Comparison of ENCODE assay signal across 7 cellular contexts in genomic region chr3:50347187-50347813, GRCh38. TPM values are rescaled to one million over a fixed set of nuclear protein-coding genes. Genes with fewer than 3 reads are reported as not detected.
A peak's percentile ranks its signal among the peaks of the same experiment; 100 is the strongest.
DNase-seq lines count a peak whose midpoint lies in the region; ATAC-seq, FAIRE-seq and TF ChIP-seq lines count a peak whose summit lies in the region.

No MANE protein-coding gene starts in this region.

- H3K79me2 ChIP-seq in K562 (ENCODE audit: control insufficient read depth, insufficient read depth, low read length) = peaks cover 26% of the 10 kb centered on the region

- no TSS peak for BruUV-seq in K562 (replicated peaks; lab: Mats Ljungman, UMichigan)

- no peak for TF ChIP-seq POLR2A in K562 (conservative IDR thresholded peaks at IDR 0.05)

- CTCF ChIA-PET in K562 (lab: Yijun Ruan, JAX; ENCODE audit: low intra/inter-chr PET ratio) = interaction anchor here (0.6 to 1.3 kb wide), 3 partner anchors 72 to 203 kb away, joined by 3 to 10 read pairs (median 4); no protein-coding TSS in a partner anchor

- peak; percentile 32 to 58 for TF ChIP-seq RAD21 in K562 (CRISPR knock-in tag; conservative IDR thresholded peaks at IDR 0.05 in 1 of 2, IDR thresholded peaks at IDR 0.05 in 1 of 2)

- DNase-seq in GM12864 (ENCODE audit: low read depth) = no peak
- peak; percentile 49 for DNase-seq in NCI-H1105 (lab: John Stamatoyannopoulos, UW)
- peak; percentile 71 for DNase-seq in UCSD-AML1 (lab: John Stamatoyannopoulos, UW; ENCODE audit: unreplicated experiment)
- DNase-seq in K562 (ENCODE audit: extremely low read depth in 1 of 4, low spot score in 3 of 4) = peak in 3 of 4 experiments; percentile 31 to 74 (median 62)
- DNase-seq in islet precursor cell = peak; percentile 82
- DNase-seq in stimulated activated CD4-positive, alpha-beta T cell treated with anti-CD3 and anti-CD28 coated beads, Interleukin-4, amount 100 ng/mL, for 48 hours (ENCODE audit: low read depth in 2 of 2) = peak; percentile 59 to 67

- POLR2A ChIA-PET in K562 (lab: Yijun Ruan, JAX) = interaction anchor here (0.6 to 1.7 kb wide), 2 partner anchors 10 to 47 kb away, joined by 4 to 5 read pairs; no protein-coding TSS in a partner anchor

- H2AFZ ChIP-seq in K562 (ENCODE audit: low read depth, low read length) = no peak overlapping the region

- no peaks in the 10 kb centered on the region for H3K27me3 ChIP-seq in K562 (ENCODE audit: control insufficient read depth in 2 of 2, insufficient read depth in 2 of 2, low read length in 2 of 2)

- TF ChIP-seq EP300 in K562 (IDR thresholded peaks at IDR 0.05; ENCODE audit: low read length) = no peak

- WGBS in K562 (ENCODE audit: insufficient coverage, low coverage, missing lambda C conversion rate) = 25% methylated on average over 11 of the region's 14 CpGs

- no peaks in the 10 kb centered on the region for H4K20me1 ChIP-seq in K562 (replicated peaks; ENCODE audit: control insufficient read depth, insufficient read depth, low read length)

- peaks cover 3% of the 10 kb centered on the region for H3K9me1 ChIP-seq in K562 (ENCODE audit: control insufficient read depth, insufficient read depth, low read length)

- TF ChIP-seq CTCF in GM12864 (IDR thresholded peaks at IDR 0.05; ENCODE audit: low read depth, low read length, missing control alignments) = peak; percentile 62
- TF ChIP-seq CTCF in K562 (IDR thresholded peaks at IDR 0.05 in 2 of 3, conservative IDR thresholded peaks at IDR 0.05 in 1 of 3; ENCODE audit: insufficient read depth in 2 of 3, low read depth in 1 of 3, low read length in 3 of 3) = peak; percentile 67 to 73 (median 70)

- peaks cover 19% of the 10 kb centered on the region; the same call in 2 of the 3 replicates for H3K36me3 ChIP-seq in K562 (ENCODE audit: control insufficient read depth, insufficient read depth, low read length)

- peak; percentile 91 for FAIRE-seq in K562 (lab: Jason Lieb, UNC)

- H3K4me2 ChIP-seq in K562 (ENCODE audit: insufficient read depth, low read length) = no peak overlapping the region

- H3K4me3 ChIP-seq in GM12864 (ENCODE audit: low read depth, low read length) (no peak overlapping the region), K562 (no peak overlapping the region)

- H3K9me3 ChIP-seq in K562 (replicated peaks; ENCODE audit: control insufficient read depth, insufficient read depth, low read depth, low read length) = no peaks in the 10 kb centered on the region; the same call in 1 of the 2 replicates

- H3K9ac ChIP-seq in K562 (ENCODE audit: insufficient read depth in 1 of 2, low read depth in 2 of 2, low read length in 2 of 2) = no peak overlapping the region

- in situ Hi-C loops in K562 (cut with MboI) = no loop called here

- no peak overlapping the region for H3K27ac ChIP-seq in K562 (ENCODE audit: extremely low read depth, low read depth, low read length)

- H3K4me1 ChIP-seq in K562 (replicated peaks in 1 of 2; ENCODE audit: control insufficient read depth in 2 of 2, insufficient read depth in 2 of 2, low read length in 2 of 2) = peaks cover 18 to 47% of the 10 kb centered on the region in 2 experiments; a peak in 4 of 5 replicates

- intact Hi-C loops in K562 (cut with micrococcal nuclease) = loop anchor here (5.0 kb wide), 1 partner anchor 195 kb away; no protein-coding TSS in a partner anchor

- ATAC-seq in K562 (peak; percentile 8; the same call in 1 of the 3 replicates), GM21786 (IDR thresholded peaks at IDR 0.05; ENCODE audit: unreplicated experiment) (no peak)

RNA-seq across cellular contexts. Expression of gene ZMYND10, which starts 1.8 kb away (rescaled TPM):
- total RNA-seq in K562 (2011; cell fraction: chromatin; rRNA removed; ENCODE audit: low replicate concordance) = 4.5 and 12.0 TPM in 2 replicates
- 9.2 and 9.7 TPM in 2 replicates for total RNA-seq in K562 (2011; cell fraction: nucleolus; rRNA removed)
- 4.2 and 5.0 TPM in 2 replicates for total RNA-seq in K562 (2011; cell fraction: nucleoplasm; rRNA removed)
- total RNA-seq in K562 (2014; rRNA removed) = 2.7 and 2.8 TPM in 2 replicates
- 0.35 and 0.51 TPM in 2 replicates for total RNA-seq in K562 (2014; rRNA removed; fragmentation: Illumina TruSeq; extraction: Trizol)
- total RNA-seq in K562 (2015; rRNA removed; fragmentation: Illumina TruSeq; extraction: Trizol) = 0.36 and 0.60 TPM in 2 replicates
- total RNA-seq in K562 (2021) = 1.1 and 1.3 TPM in 2 replicates
- polyA plus RNA-seq in K562 (2011; rRNA removed) = 0.93 and 2.8 TPM in 2 replicates
- polyA plus RNA-seq in K562 (2011; cell fraction: cytosol; rRNA removed) = 1.1 and 1.7 TPM in 2 replicates
- polyA plus RNA-seq in K562 (2011; cell fraction: nucleus; rRNA removed) = 9.1 and 11.3 TPM in 2 replicates
- polyA plus RNA-seq in K562 (2012) = 0.99 and 1.8 TPM in 2 replicates
- polyA plus RNA-seq in K562 (2014; fragmentation: Illumina TruSeq; extraction: Trizol) = 0.46 and 0.70 TPM in 2 replicates
- polyA plus RNA-seq in K562 (2014; fragmentation: Nextera tagmentation; extraction: Ambion mirVana) = under 1 TPM; 0.20 to 0.29 TPM
- polyA plus RNA-seq in K562 (2014; rRNA removed) = 0.88 TPM in 2 replicates
- polyA minus RNA-seq in K562 (2011; rRNA and poly(A)+ RNA removed) = 0.30 and 0.35 TPM in 2 replicates
- polyA minus RNA-seq in K562 (2011; cell fraction: cytosol; rRNA and poly(A)+ RNA removed) = not detected in 2 replicates
- 1.5 and 3.0 TPM in 2 replicates for polyA minus RNA-seq in K562 (2011; cell fraction: nucleus; rRNA and poly(A)+ RNA removed)

RNA-seq across cellular contexts. Expression of gene NPRL2, which starts 3.3 kb away (rescaled TPM):
- 31.9 and 82.5 TPM in 2 replicates for total RNA-seq in K562 (2011; cell fraction: chromatin; rRNA removed; ENCODE audit: low replicate concordance)
- 54.7 and 55.0 TPM in 2 replicates for total RNA-seq in K562 (2011; cell fraction: nucleolus; rRNA removed)
- total RNA-seq in K562 (2011; cell fraction: nucleoplasm; rRNA removed) = 34.4 and 38.9 TPM in 2 replicates
- total RNA-seq in K562 (2014; rRNA removed) (23.1 and 35.9 TPM in 2 replicates), K562 (2014; rRNA removed; fragmentation: Illumina TruSeq; extraction: Trizol) (14.9 and 17.4 TPM in 2 replicates), K562 (2015; rRNA removed; fragmentation: Illumina TruSeq; extraction: Trizol) (18.1 and 23.1 TPM in 2 replicates), K562 (2021) (17.6 and 25.4 TPM in 2 replicates)
- polyA plus RNA-seq in K562 (2011; rRNA removed) (40.4 and 47.7 TPM in 2 replicates), K562 (2014; fragmentation: Illumina TruSeq; extraction: Trizol) (23.2 and 24.4 TPM in 2 replicates), K562 (2014; fragmentation: Nextera tagmentation; extraction: Ambion mirVana) (10 to 100 TPM; 27.5 to 40.4 TPM), K562 (2014; rRNA removed) (26.0 and 33.8 TPM in 2 replicates)
- polyA plus RNA-seq in K562 (2011; cell fraction: cytosol; rRNA removed) = 43.2 and 60.1 TPM in 2 replicates
- polyA plus RNA-seq in K562 (2011; cell fraction: nucleus; rRNA removed) = 134 and 144 TPM in 2 replicates
- 21.5 and 25.0 TPM in 2 replicates for polyA plus RNA-seq in K562 (2012)
- polyA minus RNA-seq in K562 (2011; rRNA and poly(A)+ RNA removed) = 26.6 and 39.0 TPM in 2 replicates
- 14.7 and 14.8 TPM in 2 replicates for polyA minus RNA-seq in K562 (2011; cell fraction: cytosol; rRNA and poly(A)+ RNA removed)
- polyA minus RNA-seq in K562 (2011; cell fraction: nucleus; rRNA and poly(A)+ RNA removed) = 22.8 and 39.8 TPM in 2 replicates

RNA-seq across cellular contexts. Expression of gene CYB561D2, which starts 3.4 kb away (rescaled TPM):
- total RNA-seq in K562 (2011; cell fraction: chromatin; rRNA removed; ENCODE audit: low replicate concordance) = 5.4 and 28.5 TPM in 2 replicates
- total RNA-seq in K562 (2011; cell fraction: nucleolus; rRNA removed) = 35.3 and 36.0 TPM in 2 replicates
- total RNA-seq in K562 (2011; cell fraction: nucleoplasm; rRNA removed) = 16.8 and 20.9 TPM in 2 replicates
- total RNA-seq in K562 (2014; rRNA removed) (13.8 and 18.8 TPM in 2 replicates), K562 (2014; rRNA removed; fragmentation: Illumina TruSeq; extraction: Trizol) (5.1 and 8.9 TPM in 2 replicates), K562 (2015; rRNA removed; fragmentation: Illumina TruSeq; extraction: Trizol) (9.4 and 10.0 TPM in 2 replicates), K562 (2021) (13.6 and 15.1 TPM in 2 replicates)
- polyA plus RNA-seq in K562 (2011; rRNA removed) (12.3 and 15.3 TPM in 2 replicates), K562 (2014; fragmentation: Illumina TruSeq; extraction: Trizol) (6.4 and 10.0 TPM in 2 replicates), K562 (2014; fragmentation: Nextera tagmentation; extraction: Ambion mirVana) (1 to 10 TPM; 4.2 to 9.1 TPM), K562 (2014; rRNA removed) (13.6 and 16.6 TPM in 2 replicates)
- polyA plus RNA-seq in K562 (2011; cell fraction: cytosol; rRNA removed) = 21.5 and 40.7 TPM in 2 replicates
- polyA plus RNA-seq in K562 (2011; cell fraction: nucleus; rRNA removed) = 15.0 and 24.7 TPM in 2 replicates
- 14.0 and 15.3 TPM in 2 replicates for polyA plus RNA-seq in K562 (2012)
- 4.6 and 8.9 TPM in 2 replicates for polyA minus RNA-seq in K562 (2011; rRNA and poly(A)+ RNA removed)
- polyA minus RNA-seq in K562 (2011; cell fraction: cytosol; rRNA and poly(A)+ RNA removed) = 6.6 and 8.0 TPM in 2 replicates
- 7.5 and 8.1 TPM in 2 replicates for polyA minus RNA-seq in K562 (2011; cell fraction: nucleus; rRNA and poly(A)+ RNA removed)

RNA-seq across cellular contexts. Expression of gene RASSF1, which starts 6.7 kb away (rescaled TPM):
- 39.9 and 84.0 TPM in 2 replicates for total RNA-seq in K562 (2011; cell fraction: chromatin; rRNA removed; ENCODE audit: low replicate concordance)
- 79.0 and 79.5 TPM in 2 replicates for total RNA-seq in K562 (2011; cell fraction: nucleolus; rRNA removed)
- 56.5 and 60.1 TPM in 2 replicates for total RNA-seq in K562 (2011; cell fraction: nucleoplasm; rRNA removed)
- total RNA-seq in K562 (2014; rRNA removed) = 38.6 and 51.1 TPM in 2 replicates
- 14.5 and 15.3 TPM in 2 replicates for total RNA-seq in K562 (2014; rRNA removed; fragmentation: Illumina TruSeq; extraction: Trizol)
- 22.1 and 24.6 TPM in 2 replicates for total RNA-seq in K562 (2015; rRNA removed; fragmentation: Illumina TruSeq; extraction: Trizol)
- 32.5 and 32.9 TPM in 2 replicates for total RNA-seq in K562 (2021)
- polyA plus RNA-seq in K562 (2011; rRNA removed) = 57.1 and 75.8 TPM in 2 replicates
- 67.7 and 69.8 TPM in 2 replicates for polyA plus RNA-seq in K562 (2011; cell fraction: cytosol; rRNA removed)
- 96.6 and 97.5 TPM in 2 replicates for polyA plus RNA-seq in K562 (2011; cell fraction: nucleus; rRNA removed)
- polyA plus RNA-seq in K562 (2012) = 31.0 and 45.4 TPM in 2 replicates
- polyA plus RNA-seq in K562 (2014; fragmentation: Illumina TruSeq; extraction: Trizol) = 22.8 and 27.7 TPM in 2 replicates
- polyA plus RNA-seq in K562 (2014; fragmentation: Nextera tagmentation; extraction: Ambion mirVana) = 1 to 10 TPM; 3.6 to 7.0 TPM
- 50.8 and 56.8 TPM in 2 replicates for polyA plus RNA-seq in K562 (2014; rRNA removed)
- 15.3 and 20.9 TPM in 2 replicates for polyA minus RNA-seq in K562 (2011; rRNA and poly(A)+ RNA removed)
- polyA minus RNA-seq in K562 (2011; cell fraction: cytosol; rRNA and poly(A)+ RNA removed) = 18.1 and 21.2 TPM in 2 replicates
- polyA minus RNA-seq in K562 (2011; cell fraction: nucleus; rRNA and poly(A)+ RNA removed) = 22.6 and 30.2 TPM in 2 replicates

RNA-seq across cellular contexts. Expression of gene TMEM115, which starts 12.0 kb away (rescaled TPM):
- 7.7 and 30.8 TPM in 2 replicates for total RNA-seq in K562 (2011; cell fraction: chromatin; rRNA removed; ENCODE audit: low replicate concordance)
- total RNA-seq in K562 (2011; cell fraction: nucleolus; rRNA removed) = 50.7 and 57.4 TPM in 2 replicates
- total RNA-seq in K562 (2011; cell fraction: nucleoplasm; rRNA removed) = 23.5 and 25.0 TPM in 2 replicates
- total RNA-seq in K562 (2014; rRNA removed) (26.9 and 31.3 TPM in 2 replicates), K562 (2014; rRNA removed; fragmentation: Illumina TruSeq; extraction: Trizol) (4.0 and 5.9 TPM in 2 replicates), K562 (2015; rRNA removed; fragmentation: Illumina TruSeq; extraction: Trizol) (14.1 and 14.4 TPM in 2 replicates), K562 (2021) (22.5 and 24.8 TPM in 2 replicates)
- polyA plus RNA-seq in K562 (2011; rRNA removed) (8.3 and 13.0 TPM in 2 replicates), K562 (2014; fragmentation: Illumina TruSeq; extraction: Trizol) (16.3 and 16.5 TPM in 2 replicates), K562 (2014; fragmentation: Nextera tagmentation; extraction: Ambion mirVana) (1 to 10 TPM; 1.6 to 2.7 TPM), K562 (2014; rRNA removed) (17.1 and 17.3 TPM in 2 replicates)
- polyA plus RNA-seq in K562 (2011; cell fraction: cytosol; rRNA removed) = 15.9 and 36.8 TPM in 2 replicates
- polyA plus RNA-seq in K562 (2011; cell fraction: nucleus; rRNA removed) = 16.0 and 23.4 TPM in 2 replicates
- polyA plus RNA-seq in K562 (2012) = 14.7 and 19.4 TPM in 2 replicates
- 5.6 and 7.9 TPM in 2 replicates for polyA minus RNA-seq in K562 (2011; rRNA and poly(A)+ RNA removed)
- polyA minus RNA-seq in K562 (2011; cell fraction: cytosol; rRNA and poly(A)+ RNA removed) = 11.5 and 13.2 TPM in 2 replicates
- polyA minus RNA-seq in K562 (2011; cell fraction: nucleus; rRNA and poly(A)+ RNA removed) = 14.7 and 15.9 TPM in 2 replicates
